ENCODE assay signal across 12 cellular contexts in the genomic region with DNA sequence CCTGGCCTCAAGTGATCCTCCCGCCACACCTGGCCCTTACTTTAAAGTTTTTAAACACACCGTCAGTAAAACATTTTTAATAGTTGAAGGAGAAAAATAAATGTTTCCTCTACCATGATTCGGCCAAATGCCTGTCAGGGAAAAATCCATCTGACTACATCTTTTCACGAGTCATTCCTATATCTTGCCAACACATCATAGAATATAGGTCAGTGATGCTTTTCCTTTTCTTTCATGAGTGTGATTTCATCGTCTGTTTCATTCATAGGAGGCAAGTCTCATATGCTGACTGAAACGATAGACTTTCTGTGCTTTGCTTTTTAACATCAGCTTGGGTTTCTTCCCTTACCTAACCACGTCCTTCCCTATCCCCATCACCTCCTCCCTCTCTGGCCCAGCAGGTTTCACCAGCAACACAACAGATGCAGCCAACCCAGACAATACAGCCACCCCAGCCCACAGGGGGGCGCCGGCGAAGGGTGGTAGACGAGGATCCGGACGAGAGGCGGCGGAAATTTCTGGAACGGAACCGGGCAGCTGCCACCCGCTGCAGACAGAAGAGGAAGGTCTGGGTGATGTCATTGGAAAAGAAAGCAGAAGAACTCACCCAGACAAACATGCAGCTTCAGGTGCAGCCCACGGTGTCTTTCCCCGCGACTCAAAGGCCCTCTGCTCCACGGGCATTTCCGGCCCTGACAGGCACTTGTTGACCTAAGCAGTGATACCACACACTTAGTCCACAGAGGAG.
DNase-seq lines count a peak whose midpoint lies in the region; ATAC-seq and TF ChIP-seq lines count a peak whose summit lies in the region.
"Had no signal": no experiment of that assay in that cellular context is flagged by ENCODE, and none has a peak within 500 bp of the region (broad histone marks: within the 10 kb centered on the region; RNA-seq: fewer than 3 reads in every experiment).

No MANE protein-coding gene starts in this region.

- 77 to 79% methylated on average over 12 to 21 of the region's 23 CpGs for WGBS in esophagus squamous epithelium, 2 donors

- H3K4me1 ChIP-seq in esophagus squamous epithelium = peaks cover 0 to 8% (median 6%) of the 10 kb centered on the region in 3 donors

- no peaks in the 10 kb centered on the region for H3K9me3 ChIP-seq in esophagus squamous epithelium

- no peak for TF ChIP-seq CTCF in esophagus squamous epithelium (IDR thresholded peaks at IDR 0.05)

- H3K4me1 Mint-ChIP-seq in stimulated activated memory B cell treated with anti-CD40 and anti-IgM and Interleukin-4, amounts not matched to agents 10 μg/mL and 1 μg/mL and 100 μg/mL, for 72 hours = peaks cover 20% of the 10 kb centered on the region

- no peak overlapping the region for H3K4me3 ChIP-seq in esophagus squamous epithelium
- H3K4me3 ChIP-seq: skin epidermis had no signal

- no peak overlapping the region for H3K27ac ChIP-seq in esophagus squamous epithelium
- H3K27ac ChIP-seq: skin epidermis had no signal

- no peak for TF ChIP-seq POLR2A in esophagus squamous epithelium (IDR thresholded peaks at IDR 0.05)

- peak overlapping the region; percentile 42 for H3K4me3 Mint-ChIP-seq in stimulated activated memory B cell treated with anti-CD40 and anti-IgM and Interleukin-4, amounts not matched to agents 10 μg/mL and 1 μg/mL and 100 μg/mL, for 72 hours

- peak overlapping the region; percentile 64 for H3K27ac Mint-ChIP-seq in stimulated activated memory B cell treated with anti-CD40 and anti-IgM and Interleukin-4, amounts not matched to agents 10 μg/mL and 1 μg/mL and 100 μg/mL, for 72 hours

- H3K36me3 Mint-ChIP-seq in stimulated activated memory B cell treated with anti-CD40 and anti-IgM and Interleukin-4, amounts not matched to agents 10 μg/mL and 1 μg/mL and 100 μg/mL, for 72 hours = no peaks in the 10 kb centered on the region

- intact Hi-C loops in esophagus squamous epithelium (cut with DNase I) = no loop called here

- ATAC-seq in GM19351 (IDR thresholded peaks at IDR 0.05; ENCODE audit: unreplicated experiment) = peak; percentile 52
- peak; percentile 89 for ATAC-seq in stimulated activated memory B cell treated with anti-CD40 and anti-IgM and Interleukin-4, amounts not matched to agents 10 μg/mL and 1 μg/mL and 100 μg/mL, for 72 hours

- no peaks in the 10 kb centered on the region for H3K27me3 Mint-ChIP-seq in stimulated activated memory B cell treated with anti-CD40 and anti-IgM and Interleukin-4, amounts not matched to agents 10 μg/mL and 1 μg/mL and 100 μg/mL, for 72 hours

- DNase-seq in MV-4-11 (lab: John Stamatoyannopoulos, UW) (peak; percentile 31), esophagus squamous epithelium (lab: John Stamatoyannopoulos, UW) (peak; percentile 2), COLO668 (lab: John Stamatoyannopoulos, UW; ENCODE audit: unreplicated experiment) (no peak), GM19238 (ENCODE audit: insufficient read length, low spot score) (no peak)
- no peak for DNase-seq in activated naive CD4-positive, alpha-beta T cell treated with Interleukin-2 at 50 U/mL for 16 hours
- DNase-seq in stimulated activated CD4-positive, alpha-beta T cell treated with anti-CD3 and anti-CD28 coated beads, Interleukin-2, amount 100 ng/mL, for 48 hours = no peak
- DNase-seq: NCI-H1417, SIG-M5 had no signal

- no peaks in the 10 kb centered on the region for H3K27me3 ChIP-seq in esophagus squamous epithelium
- H3K27me3 ChIP-seq: dorsolateral prefrontal cortex had no signal

- H3K36me3 ChIP-seq in esophagus squamous epithelium = no peaks in the 10 kb centered on the region

- no peaks in the 10 kb centered on the region for H3K9me3 Mint-ChIP-seq in stimulated activated memory B cell treated with anti-CD40 and anti-IgM and Interleukin-4, amounts not matched to agents 10 μg/mL and 1 μg/mL and 100 μg/mL, for 72 hours

Comparison
In these comparisons a context has a peak if more than half of its experiments do, and no peak if none do; other contexts are left out.
1. DNase-seq: peak in MV-4-11 (single experiment) and esophagus squamous epithelium (single experiment); none in activated naive CD4-positive, alpha-beta T cell treated with Interleukin-2 at 50 U/mL for 16 hours (single experiment), COLO668 (single experiment), GM19238 (single experiment) and stimulated activated CD4-positive, alpha-beta T cell treated with anti-CD3 and anti-CD28 coated beads, Interleukin-2, amount 100 ng/mL, for 48 hours (0 of 2).